In genomic region chr11:128213461-128213860, GRCh38 we compare ENCODE assay signal across 9 cellular contexts.
"Had no signal": no experiment of that assay in that cellular context is flagged by ENCODE, and none has a peak within 500 bp of the region (broad histone marks: within the 10 kb centered on the region; RNA-seq: fewer than 3 reads in every experiment).

No MANE protein-coding gene starts in this region.

- H3K27ac Mint-ChIP-seq: GM23338 had no signal

- H2AFZ ChIP-seq: GM23338 had no signal

- H3K4me1 Mint-ChIP-seq: GM23338 had no signal

- FAIRE-seq: H1, H54 had no signal

- H3K4me2 ChIP-seq: GM23338 had no signal

- DNase-seq: H9, HCEC 1CT, IMR-90, Kasumi-1, KG1 had no signal

- H3K4me3 ChIP-seq: GM23338 had no signal

- H3K27ac ChIP-seq: HL-60 had no signal

- H3K4me3 Mint-ChIP-seq: GM23338, H9 had no signal

- ATAC-seq: GM23338 had no signal
